Comparison of ENCODE assay signal across 8 cellular contexts in genomic region chr1:113783254-113784103, GRCh38. TPM values are rescaled to one million over a fixed set of nuclear protein-coding genes. Genes with fewer than 3 reads are reported as not detected.
DNase-seq lines count a peak whose midpoint lies in the region; ATAC-seq and TF ChIP-seq lines count a peak whose summit lies in the region.

No MANE protein-coding gene starts in this region.

- H3K9me3 ChIP-seq in body of pancreas (no peaks in the 10 kb centered on the region), ovary (no peaks in the 10 kb centered on the region)

- intact Hi-C loops in body of pancreas (cut with DNase I) (no loop called here), ovary (cut with DNase I) (no loop called here)

- H3K4me1 ChIP-seq in body of pancreas: peaks cover 56% of the 10 kb centered on the region
- peaks cover 10% of the 10 kb centered on the region for H3K4me1 ChIP-seq in ovary (ENCODE audit: insufficient read depth)

- H3K4me3 ChIP-seq in body of pancreas (no peak overlapping the region), ovary (no peak overlapping the region)

- TF ChIP-seq POLR2A in body of pancreas (IDR thresholded peaks at IDR 0.05) (no peak), ovary (IDR thresholded peaks at IDR 0.05) (no peak)

- WGBS in body of pancreas, 2 donors: 39 to 49% methylated on average over 4 of the region's 4 CpGs
- WGBS in ovary, 3 donors: 24 to 33% (median 25%) methylated on average over 4 of the region's 4 CpGs

- H3K27me3 ChIP-seq in body of pancreas: no peaks in the 10 kb centered on the region
- no peaks in the 10 kb centered on the region for H3K27me3 ChIP-seq in ovary

- DNase-seq in activated naive CD4-positive, alpha-beta T cell treated with Interleukin-2 at 50 U/mL for 16 hours: peak; percentile 22
- no peak for DNase-seq in activated naive CD4-positive, alpha-beta T cell (lab: John Stamatoyannopoulos, UW)
- DNase-seq in OCI-M2 (lab: John Stamatoyannopoulos, UW; ENCODE audit: unreplicated experiment): peak; percentile 14
- DNase-seq in body of pancreas: peak in 3 of 4 donors; percentile 33 to 62 (median 40)
- DNase-seq in midbrain (lab: John Stamatoyannopoulos, UW): peak; percentile 32
- DNase-seq in ovary: no peak
- no peak for DNase-seq in kidney glomerular epithelial cell (lab: John Stamatoyannopoulos, UW)

- TF ChIP-seq CTCF in body of pancreas (IDR thresholded peaks at IDR 0.05) (no peak), ovary (IDR thresholded peaks at IDR 0.05) (no peak)

- ATAC-seq in HG02981 (IDR thresholded peaks at IDR 0.05; ENCODE audit: unreplicated experiment): peak; percentile 81
- peak; percentile 48 for ATAC-seq in body of pancreas

- peak overlapping the region in 2 of 4 donors; percentile 19 to 59 for H3K27ac ChIP-seq in body of pancreas
- no peak overlapping the region for H3K27ac ChIP-seq in ovary

- TF ChIP-seq EP300 in ovary (IDR thresholded peaks at IDR 0.05): no peak

- H3K36me3 ChIP-seq in body of pancreas (replicated peaks in 1 of 2; ENCODE audit: insufficient read depth in 1 of 2, low read depth in 2 of 2) (no peaks in the 10 kb centered on the region), ovary (no peaks in the 10 kb centered on the region)

RNA-seq across cellular contexts. Expression of gene PHTF1, which starts 24.2 kb away (rescaled TPM):
- total RNA-seq in body of pancreas (10 to 100 TPM in 1 of 2 donors, 1 to 10 TPM in 1; 9.3 to 29.7 TPM), ovary (10 to 100 TPM in 3 of 7 donors, 1 to 10 TPM in 4; 6.6 to 28.6 (median 9.7) TPM)
- 10 to 100 TPM in 1 of 2 donors, 1 to 10 TPM in 1; 4.5 to 10.8 TPM for polyA plus RNA-seq in ovary

RNA-seq across cellular contexts. Expression of gene RSBN1, which starts 28.8 kb away (rescaled TPM):
- total RNA-seq in body of pancreas (10 to 100 TPM; 14.2 to 17.4 TPM), ovary (10 to 100 TPM; 28.1 to 36.1 (median 30.8) TPM)
- polyA plus RNA-seq in ovary: 10 to 100 TPM; 10.5 to 15.6 TPM

Comparison
In these comparisons a context has a peak if more than half of its experiments do, and no peak if none do; other contexts are left out.
1. DNase-seq: peak in activated naive CD4-positive, alpha-beta T cell treated with Interleukin-2 at 50 U/mL for 16 hours (single experiment), OCI-M2 (single experiment), body of pancreas (3 of 4) and midbrain (single experiment); none in activated naive CD4-positive, alpha-beta T cell (0 of 4), ovary (0 of 5) and kidney glomerular epithelial cell (single experiment).